ENCODE assay signal across 1 cellular context in genomic region chr19:49487277-49488045, GRCh38.
TF ChIP-seq lines count a peak whose summit lies in the region.

Gene RPL13A (plus strand): TSS chr19:49487608. CDS start chr19:49487630, 22 bp downstream.

TF ChIP-seq in HepG2, 621 proteins besides CTCF, POLR2A, EP300 and RAD21 (continued from another document and continues in another):
- TF ChIP-seq, protein P1, sequence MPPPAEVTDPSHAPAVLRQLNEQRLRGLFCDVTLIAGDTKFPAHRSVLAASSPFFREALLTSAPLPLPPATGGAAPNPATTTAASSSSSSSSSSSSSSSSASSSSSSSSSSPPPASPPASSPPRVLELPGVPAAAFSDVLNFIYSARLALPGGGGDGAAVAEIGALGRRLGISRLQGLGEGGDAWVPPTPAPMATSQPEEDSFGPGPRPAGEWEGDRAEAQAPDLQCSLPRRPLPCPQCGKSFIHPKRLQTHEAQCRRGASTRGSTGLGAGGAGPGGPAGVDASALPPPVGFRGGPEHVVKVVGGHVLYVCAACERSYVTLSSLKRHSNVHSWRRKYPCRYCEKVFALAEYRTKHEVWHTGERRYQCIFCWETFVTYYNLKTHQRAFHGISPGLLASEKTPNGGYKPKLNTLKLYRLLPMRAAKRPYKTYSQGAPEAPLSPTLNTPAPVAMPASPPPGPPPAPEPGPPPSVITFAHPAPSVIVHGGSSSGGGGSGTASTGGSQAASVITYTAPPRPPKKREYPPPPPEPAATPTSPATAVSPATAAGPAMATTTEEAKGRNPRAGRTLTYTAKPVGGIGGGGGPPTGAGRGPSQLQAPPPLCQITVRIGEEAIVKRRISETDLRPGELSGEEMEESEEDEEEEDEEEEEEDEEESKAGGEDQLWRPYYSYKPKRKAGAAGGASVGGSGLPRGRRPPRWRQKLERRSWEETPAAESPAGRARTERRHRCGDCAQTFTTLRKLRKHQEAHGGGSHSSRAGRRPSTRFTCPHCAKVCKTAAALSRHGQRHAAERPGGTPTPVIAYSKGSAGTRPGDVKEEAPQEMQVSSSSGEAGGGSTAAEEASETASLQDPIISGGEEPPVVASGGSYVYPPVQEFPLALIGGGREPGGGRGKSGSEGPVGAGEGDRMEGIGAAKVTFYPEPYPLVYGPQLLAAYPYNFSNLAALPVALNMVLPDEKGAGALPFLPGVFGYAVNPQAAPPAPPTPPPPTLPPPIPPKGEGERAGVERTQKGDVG (CRISPR knock-in tag; IDR thresholded peaks at IDR 0.05; ENCODE audit: borderline replicate concordance): peak; percentile 75; the same call in 1 of the 2 replicates
- TF ChIP-seq ZNF768 (CRISPR knock-in tag; IDR thresholded peaks at IDR 0.05) (peak; percentile 63), TBX2 (CRISPR knock-in tag; IDR thresholded peaks at IDR 0.05; ENCODE audit: borderline replicate concordance) (peak; percentile 57), ZSCAN20 (CRISPR knock-in tag; IDR thresholded peaks at IDR 0.05; ENCODE audit: borderline replicate concordance) (peak; percentile 52; the same call in 1 of the 2 replicates), SAP130 (CRISPR knock-in tag; IDR thresholded peaks at IDR 0.05; ENCODE audit: low read depth) (peak; percentile 93), ZNF83 (CRISPR knock-in tag; IDR thresholded peaks at IDR 0.05; ENCODE audit: borderline replicate concordance) (no peak), ZNF558 (CRISPR knock-in tag; IDR thresholded peaks at IDR 0.05; ENCODE audit: borderline replicate concordance) (no peak), ZNF605 (CRISPR knock-in tag; IDR thresholded peaks at IDR 0.05) (peak; percentile 96), ZNF292 (CRISPR knock-in tag; IDR thresholded peaks at IDR 0.05; ENCODE audit: borderline replicate concordance, low read depth) (no peak), ZNF720 (CRISPR knock-in tag; IDR thresholded peaks at IDR 0.05) (no peak), HNRNPUL1 (IDR thresholded peaks at IDR 0.05; ENCODE audit: low read depth, low read length) (no peak), ZNF253 (CRISPR knock-in tag; IDR thresholded peaks at IDR 0.05; ENCODE audit: borderline replicate concordance) (no peak; the same call in 1 of the 2 replicates), ZFX (CRISPR knock-in tag; IDR thresholded peaks at IDR 0.05; ENCODE audit: low read depth) (peak; percentile 81; the same call in 1 of the 2 replicates), NR2F1 (CRISPR knock-in tag; IDR thresholded peaks at IDR 0.05) (no peak), ZNF207 (IDR thresholded peaks at IDR 0.05; ENCODE audit: borderline replicate concordance) (no peak), ARNT2 (CRISPR knock-in tag; IDR thresholded peaks at IDR 0.05; ENCODE audit: low read depth) (peak; percentile 45; the same call in 1 of the 2 replicates), ATAD3A (CRISPR knock-in tag; IDR thresholded peaks at IDR 0.05) (peak; percentile 19; the same call in 1 of the 2 replicates), KLF16 (CRISPR knock-in tag; IDR thresholded peaks at IDR 0.05) (peak; percentile 49 to 98; a peak in 2 of 4 replicates), ADNP (CRISPR knock-in tag; IDR thresholded peaks at IDR 0.05) (no peak), ZNF256 (CRISPR knock-in tag; conservative IDR thresholded peaks at IDR 0.05) (no peak; the same call in 1 of the 2 replicates), KLF15 (CRISPR knock-in tag; IDR thresholded peaks at IDR 0.05; ENCODE audit: borderline replicate concordance) (no peak), LBX2 (CRISPR knock-in tag; IDR thresholded peaks at IDR 0.05; ENCODE audit: borderline replicate concordance) (0 out of 2 replicates have a peak, but pooled peaks have one; percentile 55), ZSCAN21 (CRISPR knock-in tag; IDR thresholded peaks at IDR 0.05; ENCODE audit: borderline replicate concordance) (peak; percentile 30; the same call in 1 of the 2 replicates), SYNCRIP (IDR thresholded peaks at IDR 0.05; ENCODE audit: insufficient read depth, low read depth, low read length) (no peak), ZNF160 (CRISPR knock-in tag; IDR thresholded peaks at IDR 0.05) (no peak), ZNF761 (CRISPR knock-in tag; conservative IDR thresholded peaks at IDR 0.05) (no peak; the same call in 1 of the 2 replicates), KMT2A (CRISPR knock-in tag; IDR thresholded peaks at IDR 0.05) (peak; percentile 85), ZNF101 (CRISPR knock-in tag; IDR thresholded peaks at IDR 0.05; ENCODE audit: borderline replicate concordance, low read depth) (no peak), SRSF1 (optimal IDR thresholded peaks at IDR 0.05; ENCODE audit: low read depth, low read length) (peak; percentile 80), ZNF501 (CRISPR knock-in tag; IDR thresholded peaks at IDR 0.05) (peak; percentile 78; the same call in 1 of the 2 replicates), JUND (CRISPR knock-in tag; IDR thresholded peaks at IDR 0.05) (no peak), ZNF543 (CRISPR knock-in tag; IDR thresholded peaks at IDR 0.05) (no peak), ISX (CRISPR knock-in tag; conservative IDR thresholded peaks at IDR 0.05) (no peak), DMAP1 (CRISPR knock-in tag; IDR thresholded peaks at IDR 0.05) (peak; percentile 97), ZNF639 (CRISPR knock-in tag; conservative IDR thresholded peaks at IDR 0.05) (peak; percentile 65), ZNF607 (CRISPR knock-in tag; IDR thresholded peaks at IDR 0.05; ENCODE audit: borderline replicate concordance) (peak; percentile 65), GTF3A (CRISPR knock-in tag; conservative IDR thresholded peaks at IDR 0.05) (no peak), PAXIP1 (CRISPR knock-in tag; conservative IDR thresholded peaks at IDR 0.05) (no peak), SMAD1 (CRISPR knock-in tag; IDR thresholded peaks at IDR 0.05; ENCODE audit: borderline replicate concordance, low read depth) (no peak), ZNF512B (CRISPR knock-in tag; IDR thresholded peaks at IDR 0.05; ENCODE audit: borderline replicate concordance) (no peak), HCFC1 (IDR thresholded peaks at IDR 0.05; ENCODE audit: low read depth, low read length) (peak; percentile 75)
- TF ChIP-seq, protein P2, sequence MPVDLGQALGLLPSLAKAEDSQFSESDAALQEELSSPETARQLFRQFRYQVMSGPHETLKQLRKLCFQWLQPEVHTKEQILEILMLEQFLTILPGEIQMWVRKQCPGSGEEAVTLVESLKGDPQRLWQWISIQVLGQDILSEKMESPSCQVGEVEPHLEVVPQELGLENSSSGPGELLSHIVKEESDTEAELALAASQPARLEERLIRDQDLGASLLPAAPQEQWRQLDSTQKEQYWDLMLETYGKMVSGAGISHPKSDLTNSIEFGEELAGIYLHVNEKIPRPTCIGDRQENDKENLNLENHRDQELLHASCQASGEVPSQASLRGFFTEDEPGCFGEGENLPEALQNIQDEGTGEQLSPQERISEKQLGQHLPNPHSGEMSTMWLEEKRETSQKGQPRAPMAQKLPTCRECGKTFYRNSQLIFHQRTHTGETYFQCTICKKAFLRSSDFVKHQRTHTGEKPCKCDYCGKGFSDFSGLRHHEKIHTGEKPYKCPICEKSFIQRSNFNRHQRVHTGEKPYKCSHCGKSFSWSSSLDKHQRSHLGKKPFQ (CRISPR knock-in tag; IDR thresholded peaks at IDR 0.05; ENCODE audit: insufficient replicate concordance): no peak
- TF ChIP-seq, protein P3, sequence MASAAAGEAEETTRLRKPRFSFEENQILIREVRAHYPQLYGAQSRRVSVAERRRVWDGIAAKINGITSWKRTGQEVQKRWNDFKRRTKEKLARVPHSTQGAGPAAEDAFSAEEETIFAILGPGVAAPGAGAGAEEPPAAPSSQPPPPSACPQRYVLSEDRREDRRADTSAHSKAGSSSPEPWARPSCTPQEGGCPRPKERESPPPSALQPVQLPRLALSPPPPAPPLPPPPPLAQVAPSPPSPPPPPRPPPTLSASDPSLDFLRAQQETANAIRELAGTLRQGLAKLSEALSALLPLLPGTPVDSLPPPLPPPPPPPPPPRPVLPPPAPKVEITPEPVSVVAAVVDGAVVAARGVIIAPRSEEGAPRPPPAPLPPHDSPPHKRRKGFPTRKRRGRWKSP (CRISPR knock-in tag; IDR thresholded peaks at IDR 0.05): no peak
- TF ChIP-seq, protein P4, sequence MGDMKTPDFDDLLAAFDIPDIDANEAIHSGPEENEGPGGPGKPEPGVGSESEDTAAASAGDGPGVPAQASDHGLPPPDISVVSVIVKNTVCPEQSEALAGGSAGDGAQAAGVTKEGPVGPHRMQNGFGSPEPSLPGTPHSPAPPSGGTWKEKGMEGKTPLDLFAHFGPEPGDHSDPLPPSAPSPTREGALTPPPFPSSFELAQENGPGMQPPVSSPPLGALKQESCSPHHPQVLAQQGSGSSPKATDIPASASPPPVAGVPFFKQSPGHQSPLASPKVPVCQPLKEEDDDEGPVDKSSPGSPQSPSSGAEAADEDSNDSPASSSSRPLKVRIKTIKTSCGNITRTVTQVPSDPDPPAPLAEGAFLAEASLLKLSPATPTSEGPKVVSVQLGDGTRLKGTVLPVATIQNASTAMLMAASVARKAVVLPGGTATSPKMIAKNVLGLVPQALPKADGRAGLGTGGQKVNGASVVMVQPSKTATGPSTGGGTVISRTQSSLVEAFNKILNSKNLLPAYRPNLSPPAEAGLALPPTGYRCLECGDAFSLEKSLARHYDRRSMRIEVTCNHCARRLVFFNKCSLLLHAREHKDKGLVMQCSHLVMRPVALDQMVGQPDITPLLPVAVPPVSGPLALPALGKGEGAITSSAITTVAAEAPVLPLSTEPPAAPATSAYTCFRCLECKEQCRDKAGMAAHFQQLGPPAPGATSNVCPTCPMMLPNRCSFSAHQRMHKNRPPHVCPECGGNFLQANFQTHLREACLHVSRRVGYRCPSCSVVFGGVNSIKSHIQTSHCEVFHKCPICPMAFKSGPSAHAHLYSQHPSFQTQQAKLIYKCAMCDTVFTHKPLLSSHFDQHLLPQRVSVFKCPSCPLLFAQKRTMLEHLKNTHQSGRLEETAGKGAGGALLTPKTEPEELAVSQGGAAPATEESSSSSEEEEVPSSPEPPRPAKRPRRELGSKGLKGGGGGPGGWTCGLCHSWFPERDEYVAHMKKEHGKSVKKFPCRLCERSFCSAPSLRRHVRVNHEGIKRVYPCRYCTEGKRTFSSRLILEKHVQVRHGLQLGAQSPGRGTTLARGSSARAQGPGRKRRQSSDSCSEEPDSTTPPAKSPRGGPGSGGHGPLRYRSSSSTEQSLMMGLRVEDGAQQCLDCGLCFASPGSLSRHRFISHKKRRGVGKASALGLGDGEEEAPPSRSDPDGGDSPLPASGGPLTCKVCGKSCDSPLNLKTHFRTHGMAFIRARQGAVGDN (CRISPR knock-in tag; IDR thresholded peaks at IDR 0.05): peak; percentile 79
